8 cellular contexts compared by ENCODE assay signal in genomic region chr19:51366999-51367564, GRCh38. TPM values are rescaled to one million over a fixed set of nuclear protein-coding genes. Genes with fewer than 3 reads are reported as not detected.
A peak's percentile ranks its signal among the peaks of the same experiment; 100 is the strongest.
DNase-seq lines count a peak whose midpoint lies in the region; ATAC-seq and TF ChIP-seq lines count a peak whose summit lies in the region.

No MANE protein-coding gene starts in this region.

- peak overlapping the region; percentile 99 for H3K4me3 Mint-ChIP-seq in activated T-cell treated with anti-CD3 and anti-CD28 coated beads, Interleukin-2, amount 50 U/mL, for 72 hours
- peak overlapping the region; percentile 97 for H3K4me3 Mint-ChIP-seq in glutamatergic neuron (ENCODE audit: unreplicated experiment)

- intact Hi-C loops in sciatic nerve (cut with DNase I) = no loop called here

- peak; percentile 1 for ATAC-seq in GM19395 (IDR thresholded peaks at IDR 0.05; ENCODE audit: unreplicated experiment)
- ATAC-seq in activated T-cell treated with anti-CD3 and anti-CD28 coated beads, Interleukin-2, amount 50 U/mL, for 72 hours (replicated peaks in 1 of 2) = peak; percentile 3 to 11
- ATAC-seq in sciatic nerve = peak; percentile 1
- ATAC-seq in GM18517 (IDR thresholded peaks at IDR 0.05; ENCODE audit: unreplicated experiment) = no peak
- no peak for ATAC-seq in GM18873 (IDR thresholded peaks at IDR 0.05; ENCODE audit: low FRiP score, unreplicated experiment)

- H3K27me3 Mint-ChIP-seq in activated T-cell treated with anti-CD3 and anti-CD28 coated beads, Interleukin-2, amount 50 U/mL, for 72 hours (ENCODE audit: low read depth) = no peaks in the 10 kb centered on the region
- peaks cover 12% of the 10 kb centered on the region for H3K27me3 Mint-ChIP-seq in glutamatergic neuron (ENCODE audit: unreplicated experiment)

- H3K9me3 Mint-ChIP-seq in activated T-cell treated with anti-CD3 and anti-CD28 coated beads, Interleukin-2, amount 50 U/mL, for 72 hours = no peaks in the 10 kb centered on the region
- peaks cover 22% of the 10 kb centered on the region for H3K9me3 Mint-ChIP-seq in glutamatergic neuron (ENCODE audit: unreplicated experiment)

- TF ChIP-seq CTCF in glutamatergic neuron (IDR thresholded peaks at IDR 0.05; ENCODE audit: partially characterized antibody, unreplicated experiment) = no peak

- H3K27ac Mint-ChIP-seq in activated T-cell treated with anti-CD3 and anti-CD28 coated beads, Interleukin-2, amount 50 U/mL, for 72 hours = peak overlapping the region; percentile 93
- peak overlapping the region; percentile 96 for H3K27ac Mint-ChIP-seq in glutamatergic neuron (ENCODE audit: unreplicated experiment)

- peaks cover 9 to 17% of the 10 kb centered on the region in 2 donors for H3K36me3 Mint-ChIP-seq in activated T-cell treated with anti-CD3 and anti-CD28 coated beads, Interleukin-2, amount 50 U/mL, for 72 hours (ENCODE audit: insufficient read depth in 2 of 2)
- H3K36me3 Mint-ChIP-seq in glutamatergic neuron (ENCODE audit: unreplicated experiment) = no peaks in the 10 kb centered on the region

- H3K4me1 Mint-ChIP-seq in activated T-cell treated with anti-CD3 and anti-CD28 coated beads, Interleukin-2, amount 50 U/mL, for 72 hours (ENCODE audit: low read depth) = peaks cover 77% of the 10 kb centered on the region
- peaks cover 5% of the 10 kb centered on the region for H3K4me1 Mint-ChIP-seq in glutamatergic neuron (ENCODE audit: low read depth, unreplicated experiment)

- DNase-seq in KG1 (lab: John Stamatoyannopoulos, UW) (peak; percentile 68), glutamatergic neuron (peak; percentile 50), sciatic nerve (ENCODE audit: low spot score) (peak; percentile 78), NCI-H2029 treated with DMSO at 0.1 percent for 48 hours (lab: John Stamatoyannopoulos, UW) (no peak)
- DNase-seq in activated T-cell treated with anti-CD3 and anti-CD28 coated beads, Interleukin-2, amount 50 U/mL, for 72 hours = peak; percentile 56 to 66

RNA-seq across cellular contexts. Expression of gene ETFB, which starts 0.9 kb away (rescaled TPM):
- 100 to 1,000 TPM; 156 to 160 TPM for total RNA-seq in activated T-cell treated with anti-CD3 and anti-CD28 coated beads, Interleukin-2, amount 50 U/mL, for 72 hours
- total RNA-seq in glutamatergic neuron (ENCODE audit: unreplicated experiment) (77.7 TPM), sciatic nerve (65.0 TPM)

RNA-seq across cellular contexts. Expression of gene CLDND2, which starts 1.7 kb away (rescaled TPM):
- total RNA-seq in activated T-cell treated with anti-CD3 and anti-CD28 coated beads, Interleukin-2, amount 50 U/mL, for 72 hours = 10 to 100 TPM; 14.0 to 14.9 TPM
- total RNA-seq in glutamatergic neuron (ENCODE audit: unreplicated experiment) (not detected), sciatic nerve (2.4 TPM)

RNA-seq across cellular contexts. Expression of gene NKG7, which starts 5.4 kb away (rescaled TPM):
- total RNA-seq in activated T-cell treated with anti-CD3 and anti-CD28 coated beads, Interleukin-2, amount 50 U/mL, for 72 hours = 100 to 1,000 TPM; 190 to 261 TPM
- total RNA-seq in glutamatergic neuron (ENCODE audit: unreplicated experiment) (not detected), sciatic nerve (8.9 TPM)

RNA-seq across cellular contexts. Expression of gene LIM2, which starts 20.7 kb away (rescaled TPM):
- total RNA-seq in activated T-cell treated with anti-CD3 and anti-CD28 coated beads, Interleukin-2, amount 50 U/mL, for 72 hours = 1 to 10 TPM; 1.0 to 2.0 TPM
- total RNA-seq in glutamatergic neuron (ENCODE audit: unreplicated experiment) (not detected), sciatic nerve (not detected)

RNA-seq across cellular contexts. Expression of gene C19orf84, which starts 23.3 kb away (rescaled TPM):
- total RNA-seq in activated T-cell treated with anti-CD3 and anti-CD28 coated beads, Interleukin-2, amount 50 U/mL, for 72 hours = under 1 TPM; 0.23 to 0.26 TPM
- not detected for total RNA-seq in glutamatergic neuron (ENCODE audit: unreplicated experiment)
- not detected for total RNA-seq in sciatic nerve

Comparison
In these comparisons a context has a peak if more than half of its experiments do, and no peak if none do; other contexts are left out.
1. ATAC-seq: peak in GM19395 (single experiment), activated T-cell treated with anti-CD3 and anti-CD28 coated beads, Interleukin-2, amount 50 U/mL, for 72 hours (2 of 2) and sciatic nerve (single experiment); none in GM18517 (single experiment) and GM18873 (single experiment).
2. RNA of gene NKG7, which starts 5.4 kb away (total RNA-seq): 190 to 261 TPM in activated T-cell treated with anti-CD3 and anti-CD28 coated beads, Interleukin-2, amount 50 U/mL, for 72 hours; 8.9 TPM in sciatic nerve (single experiment) and not detected in glutamatergic neuron (single experiment); every median in the first group is over 10 times any median in the second.